Comparison of ENCODE assay signal across 14 cellular contexts in the genomic region with DNA sequence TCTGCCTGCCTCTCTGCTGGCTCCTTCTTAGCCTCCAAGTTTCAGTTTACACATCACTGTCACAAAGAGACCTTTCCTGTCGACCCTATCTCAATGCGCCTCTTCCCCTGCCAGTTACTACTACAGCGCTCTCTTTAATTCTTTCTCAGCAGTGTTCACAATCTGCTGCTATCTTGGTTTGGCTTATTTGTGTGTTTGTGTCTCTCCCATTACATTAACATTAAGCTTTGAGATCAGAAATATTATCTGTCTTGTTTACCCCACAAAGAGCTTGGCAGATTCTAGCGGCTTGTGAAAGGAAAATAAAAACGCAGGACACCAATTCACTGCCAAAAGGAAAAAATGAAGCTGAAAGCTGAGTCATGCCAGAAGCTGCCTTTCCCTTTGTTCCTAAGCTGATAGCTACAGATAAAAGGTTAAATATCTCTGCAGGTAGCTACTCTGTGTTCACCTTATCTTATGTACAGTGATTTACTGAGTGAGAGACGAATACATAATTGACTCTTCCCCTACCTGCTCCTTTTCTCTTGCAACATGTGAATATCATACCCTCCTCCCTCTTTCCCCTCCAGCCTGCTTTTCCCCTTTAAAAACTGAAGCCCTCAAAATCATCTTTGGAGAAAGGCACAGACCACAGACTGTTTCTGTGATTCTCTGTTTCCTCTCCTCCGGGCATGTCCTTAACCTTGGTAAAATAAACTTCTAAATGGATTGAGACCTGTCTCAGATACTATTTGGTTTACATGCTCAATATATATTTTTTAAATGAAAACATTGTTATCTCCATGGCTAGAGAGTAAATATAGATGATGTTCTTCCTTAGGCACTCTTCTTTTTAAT. TPM values are rescaled to one million over a fixed set of nuclear protein-coding genes. Genes with fewer than 3 reads are reported as not detected.
DNase-seq lines count a peak whose midpoint lies in the region; ATAC-seq lines count a peak whose summit lies in the region.
"Had no signal": no experiment of that assay in that cellular context is flagged by ENCODE, and none has a peak within 500 bp of the region (broad histone marks: within the 10 kb centered on the region; RNA-seq: fewer than 3 reads in every experiment).

No MANE protein-coding gene starts in this region.

- no peak overlapping the region for H3K4me2 ChIP-seq in neuronal stem cell (ENCODE audit: insufficient read depth, low read length, poor library complexity, severe bottlenecking)

- ATAC-seq in GM18868 (IDR thresholded peaks at IDR 0.05; ENCODE audit: unreplicated experiment) (peak; percentile 62), HG02852 (IDR thresholded peaks at IDR 0.05; ENCODE audit: unreplicated experiment) (no peak)
- ATAC-seq in stimulated activated effector memory CD8-positive, alpha-beta T cell treated with anti-CD3 and anti-CD28 coated beads, Interleukin-12 subunit alpha, Interleukin-12 subunit beta, amount 100 ng/mL, for 72 hours, result no peak
- ATAC-seq: natural killer cell had no signal

- H3K79me1 ChIP-seq in neuronal stem cell (ENCODE audit: low read depth, low read length), result no peaks in the 10 kb centered on the region

- no peak overlapping the region for H3K4ac ChIP-seq in neuronal stem cell (ENCODE audit: low read length)

- H3K36me3 Mint-ChIP-seq in stimulated activated effector memory CD8-positive, alpha-beta T cell treated with anti-CD3 and anti-CD28 coated beads, Interleukin-12 subunit alpha, Interleukin-12 subunit beta, amount 100 ng/mL, for 72 hours, result no peaks in the 10 kb centered on the region
- H3K36me3 Mint-ChIP-seq: natural killer cell had no signal

- H2BK15ac ChIP-seq in neuronal stem cell (ENCODE audit: low read length), result no peak overlapping the region

- H2BK120ac ChIP-seq in neuronal stem cell (ENCODE audit: low read depth, low read length), result no peak overlapping the region

- H4K8ac ChIP-seq in neuronal stem cell (ENCODE audit: low read depth, low read length), result no peak overlapping the region

- H3K9me3 ChIP-seq in neuronal stem cell (replicated peaks in 1 of 2; ENCODE audit: control insufficient read depth in 2 of 2, insufficient read depth in 1 of 2, low read depth in 1 of 2, low read length in 2 of 2), result no peaks in the 10 kb centered on the region

- no peak overlapping the region for H2BK5ac ChIP-seq in neuronal stem cell (ENCODE audit: low read length)

- no peak overlapping the region for H2BK12ac ChIP-seq in neuronal stem cell (ENCODE audit: low read length)

- H3K27me3 ChIP-seq in neuronal stem cell (ENCODE audit: control insufficient read depth in 3 of 3, insufficient read depth in 3 of 3, low read depth in 1 of 3, low read length in 3 of 3), result peaks cover 0 to 32% (median 0%) of the 10 kb centered on the region in 3 experiments

- H3K27ac ChIP-seq in neuronal stem cell (replicated peaks; ENCODE audit: low read length), result no peak overlapping the region
- H3K27ac ChIP-seq: HL-60 had no signal

- WGBS in neuronal stem cell (ENCODE audit: extremely low coverage in 2 of 2, insufficient read length in 2 of 2, insufficient replicate concordance in 1 of 2), 2 donors, result no CpG with 5 or more reads among the region's 7 CpGs

- no peaks in the 10 kb centered on the region for H3K4me1 ChIP-seq in neuronal stem cell (ENCODE audit: control insufficient read depth in 2 of 2, insufficient read depth in 1 of 2, low read depth in 1 of 2, low read length in 2 of 2)

- H3K23ac ChIP-seq in neuronal stem cell (ENCODE audit: low read depth, low read length, poor library complexity), result no peak overlapping the region

- no peaks in the 10 kb centered on the region for H3K4me1 Mint-ChIP-seq in stimulated activated effector memory CD8-positive, alpha-beta T cell treated with anti-CD3 and anti-CD28 coated beads, Interleukin-12 subunit alpha, Interleukin-12 subunit beta, amount 100 ng/mL, for 72 hours
- H3K4me1 Mint-ChIP-seq: natural killer cell had no signal

- no peaks in the 10 kb centered on the region for H3K9me3 Mint-ChIP-seq in stimulated activated effector memory CD8-positive, alpha-beta T cell treated with anti-CD3 and anti-CD28 coated beads, Interleukin-12 subunit alpha, Interleukin-12 subunit beta, amount 100 ng/mL, for 72 hours
- H3K9me3 Mint-ChIP-seq: natural killer cell had no signal

- no peak overlapping the region for H3K4me3 Mint-ChIP-seq in stimulated activated effector memory CD8-positive, alpha-beta T cell treated with anti-CD3 and anti-CD28 coated beads, Interleukin-12 subunit alpha, Interleukin-12 subunit beta, amount 100 ng/mL, for 72 hours
- H3K4me3 Mint-ChIP-seq: natural killer cell had no signal

- DNase-seq in NCI-H146 treated with DMSO at 0.1 percent for 48 hours (lab: John Stamatoyannopoulos, UW; ENCODE audit: unreplicated experiment), result peak; percentile 85
- DNase-seq in dermis blood vessel endothelial cell, result peak; percentile 48
- DNase-seq in neuronal stem cell (ENCODE audit: low spot score), result no peak
- DNase-seq in stimulated activated effector memory CD8-positive, alpha-beta T cell treated with anti-CD3 and anti-CD28 coated beads, Interleukin-12 subunit alpha, Interleukin-12 subunit beta, amount 100 ng/mL, for 72 hours (ENCODE audit: low spot score in 2 of 2), result no peak
- no peak for DNase-seq in activated CD4-positive, alpha-beta T cell treated with anti-CD3 and anti-CD28 coated beads for 4 hours
- DNase-seq in effector CD4-positive, alpha-beta T cell, result no peak
- DNase-seq: central memory CD4-positive, alpha-beta T cell; hypothalamus; natural killer cell; NCI-H2107; stimulated activated CD4-positive, alpha-beta T cell treated with anti-CD3 and anti-CD28 coated beads, Interleukin-1b, Interleukin-23, amount 100 ng/mL, for 48 hours had no signal

- no peaks in the 10 kb centered on the region for H3K36me3 ChIP-seq in neuronal stem cell (replicated peaks in 1 of 2; ENCODE audit: control insufficient read depth in 2 of 2, insufficient read depth in 2 of 2, low read length in 2 of 2)

- H2AK5ac ChIP-seq in neuronal stem cell (ENCODE audit: low read depth, low read length), result no peak overlapping the region

- H3K27ac Mint-ChIP-seq in stimulated activated effector memory CD8-positive, alpha-beta T cell treated with anti-CD3 and anti-CD28 coated beads, Interleukin-12 subunit alpha, Interleukin-12 subunit beta, amount 100 ng/mL, for 72 hours, result no peak overlapping the region
- H3K27ac Mint-ChIP-seq: natural killer cell had no signal

- no peak overlapping the region for H4K91ac ChIP-seq in neuronal stem cell (ENCODE audit: low read depth, low read length, poor library complexity)

- no peak overlapping the region for H3K9ac ChIP-seq in neuronal stem cell (ENCODE audit: low read depth, low read length, poor library complexity)

- H3K4me3 ChIP-seq in neuronal stem cell (ENCODE audit: low read length in 2 of 2), result no peak overlapping the region

- H2AFZ ChIP-seq in neuronal stem cell (ENCODE audit: low read length), result peak overlapping the region; percentile 26

- no peak overlapping the region for H3K18ac ChIP-seq in neuronal stem cell (ENCODE audit: low read length)

- no peak overlapping the region for H3K14ac ChIP-seq in neuronal stem cell (ENCODE audit: low read length)

RNA-seq across cellular contexts. Expression of a gene that starts 19.3 kb away (rescaled TPM):
- 16.5 and 19.4 TPM in 2 replicates for total RNA-seq in dermis blood vessel endothelial cell
- polyA plus RNA-seq in neuronal stem cell (2013, experiment 1 of 2), result 1.2 TPM
- polyA plus RNA-seq in neuronal stem cell (2013, experiment 2 of 2), result 1.2 TPM

RNA-seq across cellular contexts. Expression of a gene that starts 58.7 kb away (rescaled TPM):
- total RNA-seq in dermis blood vessel endothelial cell, result 33.4 and 34.2 TPM in 2 replicates
- 7.9 TPM for polyA plus RNA-seq in neuronal stem cell (2013, experiment 1 of 2)
- 8.2 TPM for polyA plus RNA-seq in neuronal stem cell (2013, experiment 2 of 2)

Comparison
In these comparisons a context has a peak if more than half of its experiments do, and no peak if none do; other contexts are left out.
1. DNase-seq: peak in NCI-H146 treated with DMSO at 0.1 percent for 48 hours (single experiment) and dermis blood vessel endothelial cell (single experiment); none in neuronal stem cell (single experiment), stimulated activated effector memory CD8-positive, alpha-beta T cell treated with anti-CD3 and anti-CD28 coated beads, Interleukin-12 subunit alpha, Interleukin-12 subunit beta, amount 100 ng/mL, for 72 hours (0 of 2), activated CD4-positive, alpha-beta T cell treated with anti-CD3 and anti-CD28 coated beads for 4 hours (0 of 2) and effector CD4-positive, alpha-beta T cell (single experiment).